21 cellular contexts compared by ENCODE assay signal in genomic region chr7:1761097-1761496, GRCh38.
"Had no signal": no experiment of that assay in that cellular context is flagged by ENCODE, and none has a peak within 500 bp of the region (broad histone marks: within the 10 kb centered on the region; RNA-seq: fewer than 3 reads in every experiment).

No MANE protein-coding gene starts in this region.

- DNase-seq: activated CD4-positive, alpha-beta memory T cell treated with anti-CD3 and anti-CD28 coated beads for 36 hours; activated CD4-positive, alpha-beta T cell treated with anti-CD3 and anti-CD28 coated beads for 48 hours; activated T-cell treated with anti-CD3 and anti-CD28 coated beads for 4 hours; brain microvascular endothelial cell; central memory CD4-positive, alpha-beta T cell; esophagus squamous epithelium; heart right ventricle; naive thymus-derived CD4-positive, alpha-beta T cell; occipital lobe; retina; stimulated activated CD4-positive, alpha-beta T cell treated with anti-CD3 and anti-CD28 coated beads, Interleukin-4, amount 100 ng/mL, for 1 hour; stimulated activated naive CD4-positive, alpha-beta T cell; SW 1271; T-helper 17 cell had no signal

- H3K36me3 ChIP-seq: ascending aorta, brain microvascular endothelial cell, esophagus squamous epithelium, gastroesophageal sphincter, heart right ventricle, thoracic aorta had no signal

- ATAC-seq: activated naive CD4-positive, alpha-beta T cell treated with anti-CD3 and anti-CD28 coated beads, Interleukin-2, amount 50 U/mL, for 72 hours; gastroesophageal sphincter; heart right ventricle; left lobe of liver; naive thymus-derived CD4-positive, alpha-beta T cell; T-helper 17 cell had no signal

- H3K27ac ChIP-seq: ascending aorta, brain microvascular endothelial cell, esophagus squamous epithelium, gastroesophageal sphincter, heart right ventricle, thoracic aorta had no signal

- FAIRE-seq: colon had no signal

- H3K4me1 ChIP-seq: ascending aorta, esophagus squamous epithelium, gastroesophageal sphincter had no signal

- H3K4me3 ChIP-seq: ascending aorta, esophagus squamous epithelium, gastroesophageal sphincter, heart right ventricle, lung, thoracic aorta had no signal
